In genomic region chr20:44200983-44201382, GRCh38 we compare ENCODE assay signal across 24 cellular contexts. TPM values are rescaled to one million over a fixed set of nuclear protein-coding genes. Genes with fewer than 3 reads are reported as not detected.
"Had no signal": no experiment of that assay in that cellular context is flagged by ENCODE, and none has a peak within 500 bp of the region (broad histone marks: within the 10 kb centered on the region; RNA-seq: fewer than 3 reads in every experiment).

No MANE protein-coding gene starts in this region.

- H3K27me3 ChIP-seq: ascending aorta, ovary, tibial artery, uterus had no signal

- H3K9me3 ChIP-seq: ascending aorta, ovary, tibial artery, uterus had no signal

- H3K9me3 Mint-ChIP-seq: central memory CD8-positive, alpha-beta T cell had no signal

- H3K27ac ChIP-seq: coronary artery, ovary, uterus, WERI-Rb-1 had no signal

- H3K27me3 Mint-ChIP-seq: central memory CD8-positive, alpha-beta T cell; naive thymus-derived CD4-positive, alpha-beta T cell had no signal

- H3K36me3 ChIP-seq: ovary, uterus had no signal

- H3K4me3 ChIP-seq: ascending aorta, coronary artery, ovary, tibial artery, uterus had no signal

- H3K4me3 Mint-ChIP-seq: central memory CD8-positive, alpha-beta T cell; naive thymus-derived CD4-positive, alpha-beta T cell had no signal

- ATAC-seq: naive thymus-derived CD4-positive, alpha-beta T cell had no signal

- DNase-seq: activated CD4-positive, alpha-beta T cell treated with anti-CD3 and anti-CD28 coated beads for 1 hour; activated naive CD4-positive, alpha-beta T cell; foreskin melanocyte; head of caudate nucleus; kidney; mesendoderm; naive thymus-derived CD4-positive, alpha-beta T cell; ovary; stimulated activated CD4-positive, alpha-beta T cell treated with anti-CD3 and anti-CD28 coated beads, Interleukin-12 subunit alpha, Interleukin-12 subunit beta, amount 100 ng/mL, for 4 hours; stimulated activated CD4-positive, alpha-beta T cell treated with anti-CD3 and anti-CD28 coated beads, Interleukin-1b, Interleukin-23, amount 100 ng/mL, for 48 hours; stimulated activated naive CD4-positive, alpha-beta T cell treated with Interleukin-2 at 50 U/mL for 16 hours; SW 1271; tibial artery; uterus; WERI-Rb-1 had no signal

RNA-seq across cellular contexts. Expression of gene JPH2, which starts 14.0 kb away (rescaled TPM):
- total RNA-seq: pulmonary artery endothelial cell; T-helper 2 cell treated with Interferon-gamma antibody and Interleukin-4, amounts not matched to agents 100 ng/mL and 5 ng/mL, for 36 hours had no signal

RNA-seq across cellular contexts. Expression of gene GDAP1L1, which starts 46.1 kb away (rescaled TPM):
- total RNA-seq: ascending aorta; epithelial cell of proximal tubule; kidney; liver; mucosa of gallbladder; naive thymus-derived CD4-positive, alpha-beta T cell; pulmonary artery endothelial cell; subcutaneous adipose tissue; T-helper 2 cell treated with Interferon-gamma antibody and Interleukin-4, amounts not matched to agents 100 ng/mL and 5 ng/mL, for 36 hours had no signal
